1 cellular context compared by ENCODE assay signal in the genomic region with DNA sequence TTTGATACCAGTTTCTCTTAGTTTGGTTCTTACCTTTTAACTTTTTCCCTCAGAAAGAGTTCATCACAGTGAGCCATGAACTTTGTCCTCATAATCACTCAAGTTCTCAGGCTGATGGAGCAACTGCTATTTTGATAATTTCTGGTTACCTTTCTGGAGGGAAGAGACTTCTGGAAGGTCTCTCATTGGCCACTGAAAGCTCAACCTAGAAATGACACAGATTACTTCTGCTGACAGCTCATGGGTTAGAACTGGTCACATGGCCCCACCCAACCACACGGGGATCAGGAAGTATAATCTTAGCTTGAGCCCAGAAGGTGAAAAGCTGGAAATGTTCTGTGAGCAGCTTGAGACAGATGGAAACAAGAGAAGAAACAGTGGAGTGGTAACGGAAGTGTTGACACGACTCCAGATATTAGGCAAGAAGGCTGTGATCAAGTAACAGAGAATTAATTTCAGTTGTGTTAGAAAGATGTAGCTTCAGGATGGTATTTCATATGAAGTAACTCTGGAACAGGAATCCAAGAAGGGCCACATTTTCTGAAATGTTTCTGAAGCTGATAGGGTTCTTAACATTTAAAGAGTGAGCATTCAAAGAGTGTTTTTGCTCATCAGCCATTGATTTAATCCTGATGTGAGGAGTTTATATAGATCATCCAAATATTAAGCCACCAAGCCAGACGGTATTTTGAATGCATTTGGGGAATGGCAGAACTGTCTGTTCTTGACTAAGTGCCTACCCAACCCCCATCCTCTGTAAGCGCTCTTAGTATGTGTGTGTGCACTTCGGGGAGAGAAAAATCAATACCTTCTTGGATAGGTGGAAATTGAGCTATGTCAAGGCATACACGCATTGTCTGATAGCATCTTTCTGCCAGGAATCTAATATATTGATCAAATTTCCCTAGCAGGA.
A peak's percentile ranks its signal among the peaks of the same experiment; 100 is the strongest.
TF ChIP-seq lines count a peak whose summit lies in the region.

No MANE protein-coding gene starts in this region.

TF ChIP-seq in K562, 482 proteins besides CTCF, POLR2A, EP300 and RAD21 (continued from another document and continues in another):
- TF ChIP-seq, protein P1, sequence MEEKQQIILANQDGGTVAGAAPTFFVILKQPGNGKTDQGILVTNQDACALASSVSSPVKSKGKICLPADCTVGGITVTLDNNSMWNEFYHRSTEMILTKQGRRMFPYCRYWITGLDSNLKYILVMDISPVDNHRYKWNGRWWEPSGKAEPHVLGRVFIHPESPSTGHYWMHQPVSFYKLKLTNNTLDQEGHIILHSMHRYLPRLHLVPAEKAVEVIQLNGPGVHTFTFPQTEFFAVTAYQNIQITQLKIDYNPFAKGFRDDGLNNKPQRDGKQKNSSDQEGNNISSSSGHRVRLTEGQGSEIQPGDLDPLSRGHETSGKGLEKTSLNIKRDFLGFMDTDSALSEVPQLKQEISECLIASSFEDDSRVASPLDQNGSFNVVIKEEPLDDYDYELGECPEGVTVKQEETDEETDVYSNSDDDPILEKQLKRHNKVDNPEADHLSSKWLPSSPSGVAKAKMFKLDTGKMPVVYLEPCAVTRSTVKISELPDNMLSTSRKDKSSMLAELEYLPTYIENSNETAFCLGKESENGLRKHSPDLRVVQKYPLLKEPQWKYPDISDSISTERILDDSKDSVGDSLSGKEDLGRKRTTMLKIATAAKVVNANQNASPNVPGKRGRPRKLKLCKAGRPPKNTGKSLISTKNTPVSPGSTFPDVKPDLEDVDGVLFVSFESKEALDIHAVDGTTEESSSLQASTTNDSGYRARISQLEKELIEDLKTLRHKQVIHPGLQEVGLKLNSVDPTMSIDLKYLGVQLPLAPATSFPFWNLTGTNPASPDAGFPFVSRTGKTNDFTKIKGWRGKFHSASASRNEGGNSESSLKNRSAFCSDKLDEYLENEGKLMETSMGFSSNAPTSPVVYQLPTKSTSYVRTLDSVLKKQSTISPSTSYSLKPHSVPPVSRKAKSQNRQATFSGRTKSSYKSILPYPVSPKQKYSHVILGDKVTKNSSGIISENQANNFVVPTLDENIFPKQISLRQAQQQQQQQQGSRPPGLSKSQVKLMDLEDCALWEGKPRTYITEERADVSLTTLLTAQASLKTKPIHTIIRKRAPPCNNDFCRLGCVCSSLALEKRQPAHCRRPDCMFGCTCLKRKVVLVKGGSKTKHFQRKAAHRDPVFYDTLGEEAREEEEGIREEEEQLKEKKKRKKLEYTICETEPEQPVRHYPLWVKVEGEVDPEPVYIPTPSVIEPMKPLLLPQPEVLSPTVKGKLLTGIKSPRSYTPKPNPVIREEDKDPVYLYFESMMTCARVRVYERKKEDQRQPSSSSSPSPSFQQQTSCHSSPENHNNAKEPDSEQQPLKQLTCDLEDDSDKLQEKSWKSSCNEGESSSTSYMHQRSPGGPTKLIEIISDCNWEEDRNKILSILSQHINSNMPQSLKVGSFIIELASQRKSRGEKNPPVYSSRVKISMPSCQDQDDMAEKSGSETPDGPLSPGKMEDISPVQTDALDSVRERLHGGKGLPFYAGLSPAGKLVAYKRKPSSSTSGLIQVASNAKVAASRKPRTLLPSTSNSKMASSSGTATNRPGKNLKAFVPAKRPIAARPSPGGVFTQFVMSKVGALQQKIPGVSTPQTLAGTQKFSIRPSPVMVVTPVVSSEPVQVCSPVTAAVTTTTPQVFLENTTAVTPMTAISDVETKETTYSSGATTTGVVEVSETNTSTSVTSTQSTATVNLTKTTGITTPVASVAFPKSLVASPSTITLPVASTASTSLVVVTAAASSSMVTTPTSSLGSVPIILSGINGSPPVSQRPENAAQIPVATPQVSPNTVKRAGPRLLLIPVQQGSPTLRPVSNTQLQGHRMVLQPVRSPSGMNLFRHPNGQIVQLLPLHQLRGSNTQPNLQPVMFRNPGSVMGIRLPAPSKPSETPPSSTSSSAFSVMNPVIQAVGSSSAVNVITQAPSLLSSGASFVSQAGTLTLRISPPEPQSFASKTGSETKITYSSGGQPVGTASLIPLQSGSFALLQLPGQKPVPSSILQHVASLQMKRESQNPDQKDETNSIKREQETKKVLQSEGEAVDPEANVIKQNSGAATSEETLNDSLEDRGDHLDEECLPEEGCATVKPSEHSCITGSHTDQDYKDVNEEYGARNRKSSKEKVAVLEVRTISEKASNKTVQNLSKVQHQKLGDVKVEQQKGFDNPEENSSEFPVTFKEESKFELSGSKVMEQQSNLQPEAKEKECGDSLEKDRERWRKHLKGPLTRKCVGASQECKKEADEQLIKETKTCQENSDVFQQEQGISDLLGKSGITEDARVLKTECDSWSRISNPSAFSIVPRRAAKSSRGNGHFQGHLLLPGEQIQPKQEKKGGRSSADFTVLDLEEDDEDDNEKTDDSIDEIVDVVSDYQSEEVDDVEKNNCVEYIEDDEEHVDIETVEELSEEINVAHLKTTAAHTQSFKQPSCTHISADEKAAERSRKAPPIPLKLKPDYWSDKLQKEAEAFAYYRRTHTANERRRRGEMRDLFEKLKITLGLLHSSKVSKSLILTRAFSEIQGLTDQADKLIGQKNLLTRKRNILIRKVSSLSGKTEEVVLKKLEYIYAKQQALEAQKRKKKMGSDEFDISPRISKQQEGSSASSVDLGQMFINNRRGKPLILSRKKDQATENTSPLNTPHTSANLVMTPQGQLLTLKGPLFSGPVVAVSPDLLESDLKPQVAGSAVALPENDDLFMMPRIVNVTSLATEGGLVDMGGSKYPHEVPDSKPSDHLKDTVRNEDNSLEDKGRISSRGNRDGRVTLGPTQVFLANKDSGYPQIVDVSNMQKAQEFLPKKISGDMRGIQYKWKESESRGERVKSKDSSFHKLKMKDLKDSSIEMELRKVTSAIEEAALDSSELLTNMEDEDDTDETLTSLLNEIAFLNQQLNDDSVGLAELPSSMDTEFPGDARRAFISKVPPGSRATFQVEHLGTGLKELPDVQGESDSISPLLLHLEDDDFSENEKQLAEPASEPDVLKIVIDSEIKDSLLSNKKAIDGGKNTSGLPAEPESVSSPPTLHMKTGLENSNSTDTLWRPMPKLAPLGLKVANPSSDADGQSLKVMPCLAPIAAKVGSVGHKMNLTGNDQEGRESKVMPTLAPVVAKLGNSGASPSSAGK (IDR thresholded peaks at IDR 0.05), result peak; percentile 66; the same call in 1 of the 2 replicates
- TF ChIP-seq, protein P2, sequence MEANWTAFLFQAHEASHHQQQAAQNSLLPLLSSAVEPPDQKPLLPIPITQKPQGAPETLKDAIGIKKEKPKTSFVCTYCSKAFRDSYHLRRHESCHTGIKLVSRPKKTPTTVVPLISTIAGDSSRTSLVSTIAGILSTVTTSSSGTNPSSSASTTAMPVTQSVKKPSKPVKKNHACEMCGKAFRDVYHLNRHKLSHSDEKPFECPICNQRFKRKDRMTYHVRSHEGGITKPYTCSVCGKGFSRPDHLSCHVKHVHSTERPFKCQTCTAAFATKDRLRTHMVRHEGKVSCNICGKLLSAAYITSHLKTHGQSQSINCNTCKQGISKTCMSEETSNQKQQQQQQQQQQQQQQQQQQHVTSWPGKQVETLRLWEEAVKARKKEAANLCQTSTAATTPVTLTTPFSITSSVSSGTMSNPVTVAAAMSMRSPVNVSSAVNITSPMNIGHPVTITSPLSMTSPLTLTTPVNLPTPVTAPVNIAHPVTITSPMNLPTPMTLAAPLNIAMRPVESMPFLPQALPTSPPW (CRISPR knock-in tag; IDR thresholded peaks at IDR 0.05), result no peak
- peak; percentile 73 for TF ChIP-seq CEBPB (tag; IDR thresholded peaks at IDR 0.05)
- TF ChIP-seq SP2 (IDR thresholded peaks at IDR 0.05; ENCODE audit: extremely low read depth, low read depth, low read length, poor library complexity, severe bottlenecking), result no peak
- TF ChIP-seq RBFOX2 (IDR thresholded peaks at IDR 0.05; ENCODE audit: low read depth, low read length), result peak; percentile 69
- TF ChIP-seq, protein P3, sequence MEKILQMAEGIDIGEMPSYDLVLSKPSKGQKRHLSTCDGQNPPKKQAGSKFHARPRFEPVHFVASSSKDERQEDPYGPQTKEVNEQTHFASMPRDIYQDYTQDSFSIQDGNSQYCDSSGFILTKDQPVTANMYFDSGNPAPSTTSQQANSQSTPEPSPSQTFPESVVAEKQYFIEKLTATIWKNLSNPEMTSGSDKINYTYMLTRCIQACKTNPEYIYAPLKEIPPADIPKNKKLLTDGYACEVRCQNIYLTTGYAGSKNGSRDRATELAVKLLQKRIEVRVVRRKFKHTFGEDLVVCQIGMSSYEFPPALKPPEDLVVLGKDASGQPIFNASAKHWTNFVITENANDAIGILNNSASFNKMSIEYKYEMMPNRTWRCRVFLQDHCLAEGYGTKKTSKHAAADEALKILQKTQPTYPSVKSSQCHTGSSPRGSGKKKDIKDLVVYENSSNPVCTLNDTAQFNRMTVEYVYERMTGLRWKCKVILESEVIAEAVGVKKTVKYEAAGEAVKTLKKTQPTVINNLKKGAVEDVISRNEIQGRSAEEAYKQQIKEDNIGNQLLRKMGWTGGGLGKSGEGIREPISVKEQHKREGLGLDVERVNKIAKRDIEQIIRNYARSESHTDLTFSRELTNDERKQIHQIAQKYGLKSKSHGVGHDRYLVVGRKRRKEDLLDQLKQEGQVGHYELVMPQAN (IDR thresholded peaks at IDR 0.05; ENCODE audit: borderline replicate concordance), result no peak
- TF ChIP-seq JUN (IDR thresholded peaks at IDR 0.05; ENCODE audit: borderline replicate concordance, low read depth, low read length), result peak; percentile 30; the same call in 1 of the 2 replicates
- no peak for TF ChIP-seq JUN (CRISPR knock-in tag; IDR thresholded peaks at IDR 0.05; ENCODE audit: borderline replicate concordance)
- TF ChIP-seq TCF7 (IDR thresholded peaks at IDR 0.05; ENCODE audit: borderline replicate concordance), result no peak
- no peak for TF ChIP-seq PYGO2 (tag; IDR thresholded peaks at IDR 0.05)
- no peak for TF ChIP-seq HMGN3 (IDR thresholded peaks at IDR 0.05; ENCODE audit: borderline replicate concordance, extremely low read depth, insufficient read length, low read depth, low read length)
- TF ChIP-seq POLR2B (IDR thresholded peaks at IDR 0.05; ENCODE audit: low read depth, partially characterized antibody), result peak; percentile 79
- TF ChIP-seq, protein P4, sequence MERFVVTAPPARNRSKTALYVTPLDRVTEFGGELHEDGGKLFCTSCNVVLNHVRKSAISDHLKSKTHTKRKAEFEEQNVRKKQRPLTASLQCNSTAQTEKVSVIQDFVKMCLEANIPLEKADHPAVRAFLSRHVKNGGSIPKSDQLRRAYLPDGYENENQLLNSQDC (CRISPR knock-in tag; IDR thresholded peaks at IDR 0.05), result no peak
- TF ChIP-seq, protein P5, sequence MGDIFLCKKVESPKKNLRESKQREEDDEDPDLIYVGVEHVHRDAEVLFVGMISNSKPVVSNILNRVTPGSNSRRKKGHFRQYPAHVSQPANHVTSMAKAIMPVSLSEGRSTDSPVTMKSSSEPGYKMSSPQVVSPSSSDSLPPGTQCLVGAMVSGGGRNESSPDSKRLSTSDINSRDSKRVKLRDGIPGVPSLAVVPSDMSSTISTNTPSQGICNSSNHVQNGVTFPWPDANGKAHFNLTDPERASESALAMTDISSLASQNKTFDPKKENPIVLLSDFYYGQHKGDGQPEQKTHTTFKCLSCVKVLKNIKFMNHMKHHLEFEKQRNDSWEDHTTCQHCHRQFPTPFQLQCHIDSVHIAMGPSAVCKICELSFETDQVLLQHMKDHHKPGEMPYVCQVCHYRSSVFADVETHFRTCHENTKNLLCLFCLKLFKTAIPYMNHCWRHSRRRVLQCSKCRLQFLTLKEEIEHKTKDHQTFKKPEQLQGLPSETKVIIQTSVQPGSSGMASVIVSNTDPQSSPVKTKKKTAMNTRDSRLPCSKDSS (IDR thresholded peaks at IDR 0.05; ENCODE audit: low read depth, partially characterized antibody), result no peak
- no peak for TF ChIP-seq ZSCAN32 (CRISPR knock-in tag; IDR thresholded peaks at IDR 0.05)
- 0 out of 4 replicates have a peak, but pooled peaks of 1 of the 2 experiments have one; percentile 10 for TF ChIP-seq HDAC1 (IDR thresholded peaks at IDR 0.05)
- no peak for TF ChIP-seq KAT2B (IDR thresholded peaks at IDR 0.05; ENCODE audit: low read depth, low read length)
- TF ChIP-seq, protein P6, sequence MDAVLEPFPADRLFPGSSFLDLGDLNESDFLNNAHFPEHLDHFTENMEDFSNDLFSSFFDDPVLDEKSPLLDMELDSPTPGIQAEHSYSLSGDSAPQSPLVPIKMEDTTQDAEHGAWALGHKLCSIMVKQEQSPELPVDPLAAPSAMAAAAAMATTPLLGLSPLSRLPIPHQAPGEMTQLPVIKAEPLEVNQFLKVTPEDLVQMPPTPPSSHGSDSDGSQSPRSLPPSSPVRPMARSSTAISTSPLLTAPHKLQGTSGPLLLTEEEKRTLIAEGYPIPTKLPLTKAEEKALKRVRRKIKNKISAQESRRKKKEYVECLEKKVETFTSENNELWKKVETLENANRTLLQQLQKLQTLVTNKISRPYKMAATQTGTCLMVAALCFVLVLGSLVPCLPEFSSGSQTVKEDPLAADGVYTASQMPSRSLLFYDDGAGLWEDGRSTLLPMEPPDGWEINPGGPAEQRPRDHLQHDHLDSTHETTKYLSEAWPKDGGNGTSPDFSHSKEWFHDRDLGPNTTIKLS (IDR thresholded peaks at IDR 0.05; ENCODE audit: borderline replicate concordance, low read depth), result 0 out of 2 replicates have a peak, but pooled peaks have one; percentile 26
- TF ChIP-seq TCF3 (CRISPR knock-in tag; IDR thresholded peaks at IDR 0.05), result no peak
- no peak for TF ChIP-seq IFI16 (CRISPR knock-in tag; IDR thresholded peaks at IDR 0.05)
- TF ChIP-seq KAT7 (CRISPR knock-in tag; IDR thresholded peaks at IDR 0.05; ENCODE audit: borderline replicate concordance), result no peak
- no peak for TF ChIP-seq DIDO1 (tag; IDR thresholded peaks at IDR 0.05; ENCODE audit: low read depth)
- TF ChIP-seq ARNT (IDR thresholded peaks at IDR 0.05), result peak in 1 of 2 experiments; percentile 84; a peak in 2 of 4 replicates
